ENCODE assay signal across 1 cellular context in genomic region chr7:33744293-33744692, GRCh38.
A peak's percentile ranks its signal among the peaks of the same experiment; 100 is the strongest.
TF ChIP-seq lines count a peak whose summit lies in the region.

No MANE protein-coding gene starts in this region.

TF ChIP-seq in SK-N-SH, 30 proteins besides CTCF, POLR2A, EP300 and RAD21:
- TF ChIP-seq PBX3 (IDR thresholded peaks at IDR 0.05) (no peak), SMC3 (IDR thresholded peaks at IDR 0.05; ENCODE audit: low read depth, low read length) (peak; percentile 29), ELF1 (IDR thresholded peaks at IDR 0.05) (no peak)
